ENCODE assay signal across 25 cellular contexts in genomic region chr2:38991899-38992298, GRCh38.
"Had no signal": no experiment of that assay in that cellular context is flagged by ENCODE, and none has a peak within 500 bp of the region (broad histone marks: within the 10 kb centered on the region; RNA-seq: fewer than 3 reads in every experiment).

No MANE protein-coding gene starts in this region.

- H3K27me3 ChIP-seq: ascending aorta, breast epithelium, gastroesophageal sphincter, heart right ventricle, testis, upper lobe of left lung had no signal

- H3K27ac ChIP-seq: ascending aorta, breast epithelium, gastroesophageal sphincter, heart right ventricle, psoas muscle, skin epidermis, testis, upper lobe of left lung had no signal

- H3K4me3 Mint-ChIP-seq: activated naive CD4-positive, alpha-beta T cell treated with anti-CD3 and anti-CD28 coated beads, Interleukin-2, amount 50 U/mL, for 24 hours; activated T-cell treated with anti-CD3 and anti-CD28 coated beads, Interleukin-2, amount 50 U/mL, for 24 hours; memory B cell; naive B cell; neural crest cell had no signal

- H3K9me3 Mint-ChIP-seq: activated naive CD4-positive, alpha-beta T cell treated with anti-CD3 and anti-CD28 coated beads, Interleukin-2, amount 50 U/mL, for 24 hours; activated T-cell treated with anti-CD3 and anti-CD28 coated beads, Interleukin-2, amount 50 U/mL, for 24 hours; memory B cell; naive B cell; neural crest cell had no signal

- H3K4me3 ChIP-seq: ascending aorta, breast epithelium, gastroesophageal sphincter, heart right ventricle, mucosa of descending colon, psoas muscle, skin epidermis, testis, upper lobe of left lung had no signal

- H3K27ac Mint-ChIP-seq: memory B cell had no signal

- H3K4me1 Mint-ChIP-seq: memory B cell, naive B cell had no signal

- DNase-seq: activated CD4-positive, alpha-beta T cell treated with anti-CD3 and anti-CD28 coated beads, Interleukin-2, amount 50 U/mL, for 48 hours; activated effector memory CD4-positive, alpha-beta T cell treated with Interleukin-2 at 50 U/mL for 16 hours; activated T-cell treated with anti-CD3 and anti-CD28 coated beads, Interleukin-2, amount 50 U/mL, for 24 hours; cerebellar nuclear complex; effector CD4-positive, alpha-beta T cell; heart right ventricle; left ventricle myocardium superior; mucosa of descending colon; naive B cell; psoas muscle; right cardiac atrium; stimulated activated CD4-positive, alpha-beta T cell treated with anti-CD3 and anti-CD28 coated beads, Interleukin-15, amount 100 ng/mL, for 24 hours; stimulated activated CD4-positive, alpha-beta T cell treated with anti-CD3 and anti-CD28 coated beads, Interleukin-2, amount 100 ng/mL, for 48 hours; T-helper 9 cell; testis; upper lobe of left lung had no signal

- H3K4me1 ChIP-seq: ascending aorta, breast epithelium, gastroesophageal sphincter, heart right ventricle, psoas muscle, testis, upper lobe of left lung had no signal

- H3K36me3 ChIP-seq: breast epithelium had no signal

- ATAC-seq: activated CD4-positive, CD25-positive, alpha-beta regulatory T cell treated with anti-CD3 and anti-CD28 coated beads, Interleukin-2, amount 50 U/mL, for 24 hours; esophagus mucosa; gastroesophageal sphincter; heart right ventricle; left ventricle myocardium superior; mucosa of descending colon; psoas muscle; right cardiac atrium had no signal

- H3K27me3 Mint-ChIP-seq: activated naive CD4-positive, alpha-beta T cell treated with anti-CD3 and anti-CD28 coated beads, Interleukin-2, amount 50 U/mL, for 24 hours; activated T-cell treated with anti-CD3 and anti-CD28 coated beads, Interleukin-2, amount 50 U/mL, for 24 hours; memory B cell; naive B cell had no signal

- H3K9me3 ChIP-seq: ascending aorta, breast epithelium, gastroesophageal sphincter, heart right ventricle, mucosa of descending colon, psoas muscle, testis, upper lobe of left lung had no signal
